ENCODE assay signal across 2 cellular contexts in the genomic region with DNA sequence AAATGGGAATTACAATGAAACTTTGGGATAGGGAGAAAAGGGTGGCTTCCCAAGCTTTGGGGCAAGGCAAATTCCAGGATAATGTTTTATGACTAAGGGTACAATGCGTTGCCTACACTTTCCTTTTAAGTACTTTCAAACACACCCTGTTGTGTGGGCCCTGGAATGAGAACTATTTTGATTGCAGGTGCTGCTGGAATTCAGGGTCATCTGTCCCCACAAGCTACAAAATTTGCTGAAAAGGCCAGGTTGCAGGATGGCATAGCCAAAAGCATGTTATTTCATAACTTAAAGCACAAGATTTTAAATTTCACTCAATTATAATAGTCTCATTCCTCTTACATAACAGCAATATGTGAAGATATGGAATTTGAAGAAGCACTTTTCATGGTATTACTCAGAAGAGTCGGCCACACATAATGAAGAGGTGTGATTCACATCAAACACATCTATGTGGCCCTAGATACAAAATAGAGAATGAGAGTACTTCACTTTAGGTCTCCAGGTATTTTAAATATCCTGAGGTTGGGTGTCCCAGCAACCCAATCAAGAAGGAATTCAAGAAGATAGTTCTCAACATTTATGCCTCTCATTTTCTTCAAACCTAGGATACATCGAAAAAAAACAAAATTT.
TF ChIP-seq lines count a peak whose summit lies in the region.

No MANE protein-coding gene starts in this region.

TF ChIP-seq in GM23338, 12 proteins besides CTCF, POLR2A, EP300 and RAD21 (continued from another document):
- TF ChIP-seq, protein P1, sequence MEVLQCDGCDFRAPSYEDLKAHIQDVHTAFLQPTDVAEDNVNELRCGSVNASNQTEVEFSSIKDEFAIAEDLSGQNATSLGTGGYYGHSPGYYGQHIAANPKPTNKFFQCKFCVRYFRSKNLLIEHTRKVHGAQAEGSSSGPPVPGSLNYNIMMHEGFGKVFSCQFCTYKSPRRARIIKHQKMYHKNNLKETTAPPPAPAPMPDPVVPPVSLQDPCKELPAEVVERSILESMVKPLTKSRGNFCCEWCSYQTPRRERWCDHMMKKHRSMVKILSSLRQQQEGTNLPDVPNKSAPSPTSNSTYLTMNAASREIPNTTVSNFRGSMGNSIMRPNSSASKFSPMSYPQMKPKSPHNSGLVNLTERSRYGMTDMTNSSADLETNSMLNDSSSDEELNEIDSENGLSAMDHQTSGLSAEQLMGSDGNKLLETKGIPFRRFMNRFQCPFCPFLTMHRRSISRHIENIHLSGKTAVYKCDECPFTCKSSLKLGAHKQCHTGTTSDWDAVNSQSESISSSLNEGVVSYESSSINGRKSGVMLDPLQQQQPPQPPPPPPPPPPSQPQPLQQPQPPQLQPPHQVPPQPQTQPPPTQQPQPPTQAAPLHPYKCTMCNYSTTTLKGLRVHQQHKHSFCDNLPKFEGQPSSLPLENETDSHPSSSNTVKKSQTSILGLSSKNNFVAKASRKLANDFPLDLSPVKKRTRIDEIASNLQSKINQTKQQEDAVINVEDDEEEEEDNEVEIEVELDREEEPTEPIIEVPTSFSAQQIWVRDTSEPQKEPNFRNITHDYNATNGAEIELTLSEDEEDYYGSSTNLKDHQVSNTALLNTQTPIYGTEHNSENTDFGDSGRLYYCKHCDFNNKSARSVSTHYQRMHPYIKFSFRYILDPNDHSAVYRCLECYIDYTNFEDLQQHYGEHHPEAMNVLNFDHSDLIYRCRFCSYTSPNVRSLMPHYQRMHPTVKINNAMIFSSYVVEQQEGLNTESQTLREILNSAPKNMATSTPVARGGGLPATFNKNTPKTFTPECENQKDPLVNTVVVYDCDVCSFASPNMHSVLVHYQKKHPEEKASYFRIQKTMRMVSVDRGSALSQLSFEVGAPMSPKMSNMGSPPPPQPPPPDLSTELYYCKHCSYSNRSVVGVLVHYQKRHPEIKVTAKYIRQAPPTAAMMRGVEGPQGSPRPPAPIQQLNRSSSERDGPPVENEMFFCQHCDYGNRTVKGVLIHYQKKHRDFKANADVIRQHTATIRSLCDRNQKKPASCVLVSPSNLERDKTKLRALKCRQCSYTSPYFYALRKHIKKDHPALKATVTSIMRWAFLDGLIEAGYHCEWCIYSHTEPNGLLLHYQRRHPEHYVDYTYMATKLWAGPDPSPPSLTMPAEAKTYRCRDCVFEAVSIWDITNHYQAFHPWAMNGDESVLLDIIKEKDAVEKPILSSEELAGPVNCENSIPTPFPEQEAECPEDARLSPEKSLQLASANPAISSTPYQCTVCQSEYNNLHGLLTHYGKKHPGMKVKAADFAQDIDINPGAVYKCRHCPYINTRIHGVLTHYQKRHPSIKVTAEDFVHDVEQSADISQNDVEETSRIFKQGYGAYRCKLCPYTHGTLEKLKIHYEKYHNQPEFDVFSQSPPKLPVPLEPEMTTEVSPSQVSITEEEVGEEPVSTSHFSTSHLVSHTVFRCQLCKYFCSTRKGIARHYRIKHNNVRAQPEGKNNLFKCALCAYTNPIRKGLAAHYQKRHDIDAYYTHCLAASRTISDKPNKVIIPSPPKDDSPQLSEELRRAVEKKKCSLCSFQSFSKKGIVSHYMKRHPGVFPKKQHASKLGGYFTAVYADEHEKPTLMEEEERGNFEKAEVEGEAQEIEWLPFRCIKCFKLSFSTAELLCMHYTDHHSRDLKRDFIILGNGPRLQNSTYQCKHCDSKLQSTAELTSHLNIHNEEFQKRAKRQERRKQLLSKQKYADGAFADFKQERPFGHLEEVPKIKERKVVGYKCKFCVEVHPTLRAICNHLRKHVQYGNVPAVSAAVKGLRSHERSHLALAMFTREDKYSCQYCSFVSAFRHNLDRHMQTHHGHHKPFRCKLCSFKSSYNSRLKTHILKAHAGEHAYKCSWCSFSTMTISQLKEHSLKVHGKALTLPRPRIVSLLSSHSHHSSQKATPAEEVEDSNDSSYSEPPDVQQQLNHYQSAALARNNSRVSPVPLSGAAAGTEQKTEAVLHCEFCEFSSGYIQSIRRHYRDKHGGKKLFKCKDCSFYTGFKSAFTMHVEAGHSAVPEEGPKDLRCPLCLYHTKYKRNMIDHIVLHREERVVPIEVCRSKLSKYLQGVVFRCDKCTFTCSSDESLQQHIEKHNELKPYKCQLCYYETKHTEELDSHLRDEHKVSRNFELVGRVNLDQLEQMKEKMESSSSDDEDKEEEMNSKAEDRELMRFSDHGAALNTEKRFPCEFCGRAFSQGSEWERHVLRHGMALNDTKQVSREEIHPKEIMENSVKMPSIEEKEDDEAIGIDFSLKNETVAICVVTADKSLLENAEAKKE (CRISPR knock-in tag; IDR thresholded peaks at IDR 0.05) = peak; percentile 48; the same call in 1 of the 2 replicates
- peak; percentile 71; the same call in 1 of the 2 replicates for TF ChIP-seq NANOG (IDR thresholded peaks at IDR 0.05; ENCODE audit: borderline replicate concordance)
TF ChIP-seq in GM23338: peak in this region for 2.

TF ChIP-seq in WTC11, 78 proteins besides CTCF, POLR2A, EP300 and RAD21 (continued from another document):
- TF ChIP-seq, protein P2, sequence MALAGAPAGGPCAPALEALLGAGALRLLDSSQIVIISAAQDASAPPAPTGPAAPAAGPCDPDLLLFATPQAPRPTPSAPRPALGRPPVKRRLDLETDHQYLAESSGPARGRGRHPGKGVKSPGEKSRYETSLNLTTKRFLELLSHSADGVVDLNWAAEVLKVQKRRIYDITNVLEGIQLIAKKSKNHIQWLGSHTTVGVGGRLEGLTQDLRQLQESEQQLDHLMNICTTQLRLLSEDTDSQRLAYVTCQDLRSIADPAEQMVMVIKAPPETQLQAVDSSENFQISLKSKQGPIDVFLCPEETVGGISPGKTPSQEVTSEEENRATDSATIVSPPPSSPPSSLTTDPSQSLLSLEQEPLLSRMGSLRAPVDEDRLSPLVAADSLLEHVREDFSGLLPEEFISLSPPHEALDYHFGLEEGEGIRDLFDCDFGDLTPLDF (CRISPR knock-in tag; IDR thresholded peaks at IDR 0.05) = no peak
- TF ChIP-seq, protein P3, sequence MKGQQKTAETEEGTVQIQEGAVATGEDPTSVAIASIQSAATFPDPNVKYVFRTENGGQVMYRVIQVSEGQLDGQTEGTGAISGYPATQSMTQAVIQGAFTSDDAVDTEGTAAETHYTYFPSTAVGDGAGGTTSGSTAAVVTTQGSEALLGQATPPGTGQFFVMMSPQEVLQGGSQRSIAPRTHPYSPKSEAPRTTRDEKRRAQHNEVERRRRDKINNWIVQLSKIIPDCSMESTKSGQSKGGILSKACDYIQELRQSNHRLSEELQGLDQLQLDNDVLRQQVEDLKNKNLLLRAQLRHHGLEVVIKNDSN (CRISPR knock-in tag; IDR thresholded peaks at IDR 0.05) = no peak
- no peak for TF ChIP-seq NFATC4 (CRISPR knock-in tag; IDR thresholded peaks at IDR 0.05)
- TF ChIP-seq ZNF219 (CRISPR knock-in tag; IDR thresholded peaks at IDR 0.05; ENCODE audit: borderline replicate concordance) = no peak
- no peak for TF ChIP-seq CREM (CRISPR knock-in tag; IDR thresholded peaks at IDR 0.05)
- TF ChIP-seq, protein P4, sequence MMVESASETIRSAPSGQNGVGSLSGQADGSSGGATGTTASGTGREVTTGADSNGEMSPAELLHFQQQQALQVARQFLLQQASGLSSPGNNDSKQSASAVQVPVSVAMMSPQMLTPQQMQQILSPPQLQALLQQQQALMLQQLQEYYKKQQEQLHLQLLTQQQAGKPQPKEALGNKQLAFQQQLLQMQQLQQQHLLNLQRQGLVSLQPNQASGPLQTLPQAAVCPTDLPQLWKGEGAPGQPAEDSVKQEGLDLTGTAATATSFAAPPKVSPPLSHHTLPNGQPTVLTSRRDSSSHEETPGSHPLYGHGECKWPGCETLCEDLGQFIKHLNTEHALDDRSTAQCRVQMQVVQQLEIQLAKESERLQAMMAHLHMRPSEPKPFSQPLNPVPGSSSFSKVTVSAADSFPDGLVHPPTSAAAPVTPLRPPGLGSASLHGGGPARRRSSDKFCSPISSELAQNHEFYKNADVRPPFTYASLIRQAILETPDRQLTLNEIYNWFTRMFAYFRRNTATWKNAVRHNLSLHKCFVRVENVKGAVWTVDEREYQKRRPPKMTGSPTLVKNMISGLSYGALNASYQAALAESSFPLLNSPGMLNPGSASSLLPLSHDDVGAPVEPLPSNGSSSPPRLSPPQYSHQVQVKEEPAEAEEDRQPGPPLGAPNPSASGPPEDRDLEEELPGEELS (CRISPR knock-in tag; IDR thresholded peaks at IDR 0.05) = no peak
- TF ChIP-seq CBFB (CRISPR knock-in tag; IDR thresholded peaks at IDR 0.05; ENCODE audit: low read depth) = no peak
- no peak for TF ChIP-seq HMGA2 (CRISPR knock-in tag; IDR thresholded peaks at IDR 0.05)
